In the genomic region with DNA sequence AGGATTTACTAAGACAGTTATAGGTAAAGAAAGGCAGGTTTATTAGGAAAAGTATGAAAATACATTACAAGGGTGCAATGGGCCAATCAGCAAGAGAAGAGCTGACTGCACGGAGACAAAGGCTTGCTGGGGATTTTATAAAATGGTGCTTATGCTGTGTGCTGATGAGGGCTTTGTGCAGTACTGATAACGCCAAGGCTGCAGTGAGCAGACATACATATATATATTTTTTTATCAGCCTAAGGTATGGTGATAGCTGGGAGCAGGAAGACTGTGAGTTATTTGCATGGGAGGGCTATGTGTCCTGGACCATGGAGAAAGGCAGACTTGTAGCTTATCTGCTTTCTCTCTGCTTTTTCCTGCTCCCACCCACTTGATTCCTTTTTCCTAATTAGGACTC, we compare ENCODE assay signal across 25 cellular contexts.
"Had no signal": no experiment of that assay in that cellular context is flagged by ENCODE, and none has a peak within 500 bp of the region (broad histone marks: within the 10 kb centered on the region; RNA-seq: fewer than 3 reads in every experiment).

No MANE protein-coding gene starts in this region.

- H3K9me3 ChIP-seq: ascending aorta, body of pancreas had no signal

- H3K27ac ChIP-seq: ascending aorta, body of pancreas, PC-9, SK-N-MC, WERI-Rb-1 had no signal

- H3K4me1 Mint-ChIP-seq: activated CD8-positive, alpha-beta memory T cell treated with anti-CD3 and anti-CD28 coated beads, Interleukin-2, amount 10 ng/mL, durations not matched to agents 7 days and 5 days; activated naive CD8-positive, alpha-beta T cell treated with anti-CD3 and anti-CD28 coated beads, Interleukin-2, amount 50 U/mL, for 24 hours; central memory CD8-positive, alpha-beta T cell had no signal

- H3K4me3 Mint-ChIP-seq: activated CD4-positive, alpha-beta T cell treated with anti-CD3 and anti-CD28 coated beads for 36 hours; activated CD8-positive, alpha-beta memory T cell treated with anti-CD3 and anti-CD28 coated beads, Interleukin-2, amount 10 ng/mL, durations not matched to agents 7 days and 5 days; activated naive CD8-positive, alpha-beta T cell treated with anti-CD3 and anti-CD28 coated beads, Interleukin-2, amount 50 U/mL, for 24 hours; activated T-cell treated with anti-CD3 and anti-CD28 coated beads, Interleukin-2, amount 50 U/mL, for 24 hours; activated T-helper 1 cell treated with anti-CD3 and anti-CD28 coated beads, Interleukin-12 subunit alpha, Interleukin-12 subunit beta, Interleukin-2, Interleukin-4 antibody, amounts not matched to agents 30 ng/mL and 10 ng/mL and 1 ng/mL, durations not matched to agents 14 hours and 24 hours and 36 hours; central memory CD8-positive, alpha-beta T cell had no signal

- H3K36me3 Mint-ChIP-seq: activated CD8-positive, alpha-beta memory T cell treated with anti-CD3 and anti-CD28 coated beads, Interleukin-2, amount 10 ng/mL, durations not matched to agents 7 days and 5 days; activated naive CD4-positive, alpha-beta T cell treated with anti-CD3 and anti-CD28 coated beads, Interleukin-2, amount 50 U/mL, for 72 hours had no signal

- H3K4me3 ChIP-seq: ascending aorta, body of pancreas, PC-9, SK-N-MC had no signal

- H3K27me3 Mint-ChIP-seq: activated CD4-positive, alpha-beta T cell treated with anti-CD3 and anti-CD28 coated beads for 36 hours; activated CD8-positive, alpha-beta memory T cell treated with anti-CD3 and anti-CD28 coated beads, Interleukin-2, amount 10 ng/mL, durations not matched to agents 7 days and 5 days; central memory CD8-positive, alpha-beta T cell had no signal

- ATAC-seq: activated CD4-positive, alpha-beta T cell treated with anti-CD3 and anti-CD28 coated beads for 36 hours; activated CD8-positive, alpha-beta memory T cell treated with anti-CD3 and anti-CD28 coated beads, Interleukin-2, amount 10 ng/mL, durations not matched to agents 7 days and 5 days; activated naive CD4-positive, alpha-beta T cell treated with anti-CD3 and anti-CD28 coated beads, Interleukin-2, amount 50 U/mL, for 72 hours; activated naive CD8-positive, alpha-beta T cell treated with anti-CD3 and anti-CD28 coated beads, Interleukin-2, amount 50 U/mL, for 24 hours; body of pancreas; Right ventricle myocardium inferior had no signal

- H3K36me3 ChIP-seq: ascending aorta, WERI-Rb-1 had no signal

- H3K27me3 ChIP-seq: ascending aorta, body of pancreas had no signal

- H3K9me3 Mint-ChIP-seq: activated naive CD4-positive, alpha-beta T cell treated with anti-CD3 and anti-CD28 coated beads, Interleukin-2, amount 50 U/mL, for 72 hours; activated naive CD8-positive, alpha-beta T cell treated with anti-CD3 and anti-CD28 coated beads, Interleukin-2, amount 50 U/mL, for 24 hours; activated T-cell treated with anti-CD3 and anti-CD28 coated beads, Interleukin-2, amount 50 U/mL, for 24 hours; activated T-helper 1 cell treated with anti-CD3 and anti-CD28 coated beads, Interleukin-12 subunit alpha, Interleukin-12 subunit beta, Interleukin-2, Interleukin-4 antibody, amounts not matched to agents 30 ng/mL and 10 ng/mL and 1 ng/mL, durations not matched to agents 14 hours and 24 hours and 36 hours; central memory CD8-positive, alpha-beta T cell had no signal

- H2AFZ ChIP-seq: PC-9 had no signal

- FAIRE-seq: bronchial epithelial cell had no signal

- H3K27ac Mint-ChIP-seq: activated CD4-positive, alpha-beta T cell treated with anti-CD3 and anti-CD28 coated beads for 36 hours; activated CD8-positive, alpha-beta memory T cell treated with anti-CD3 and anti-CD28 coated beads, Interleukin-2, amount 10 ng/mL, durations not matched to agents 7 days and 5 days; activated naive CD4-positive, alpha-beta T cell treated with anti-CD3 and anti-CD28 coated beads, Interleukin-2, amount 50 U/mL, for 72 hours; activated naive CD8-positive, alpha-beta T cell treated with anti-CD3 and anti-CD28 coated beads, Interleukin-2, amount 50 U/mL, for 24 hours; activated T-cell treated with anti-CD3 and anti-CD28 coated beads, Interleukin-2, amount 50 U/mL, for 24 hours; activated T-helper 1 cell treated with anti-CD3 and anti-CD28 coated beads, Interleukin-12 subunit alpha, Interleukin-12 subunit beta, Interleukin-2, Interleukin-4 antibody, amounts not matched to agents 30 ng/mL and 10 ng/mL and 1 ng/mL, durations not matched to agents 14 hours and 24 hours and 36 hours had no signal

- DNase-seq: activated CD4-positive, alpha-beta T cell treated with anti-CD3 and anti-CD28 coated beads for 36 hours; activated CD8-positive, alpha-beta memory T cell treated with anti-CD3 and anti-CD28 coated beads, Interleukin-2, amount 10 ng/mL, durations not matched to agents 7 days and 5 days; activated effector memory CD4-positive, alpha-beta T cell treated with Interleukin-2 at 50 U/mL for 16 hours; activated naive CD4-positive, alpha-beta T cell; activated naive CD8-positive, alpha-beta T cell treated with anti-CD3 and anti-CD28 coated beads, Interleukin-2, amount 50 U/mL, for 24 hours; activated T-cell treated with anti-CD3 and anti-CD28 coated beads, Interleukin-2, amount 50 U/mL, for 24 hours; amniotic stem cell; body of pancreas; MM.1S; NCI-H1105; NCI-H1436; NCI-H1694 treated with DMSO at 0.1 percent for 48 hours; NCI-H2029 treated with DMSO at 0.1 percent for 48 hours; NCI-H510A treated with DMSO at 0.1 percent for 48 hours; NCI-H69; T-helper 1 cell; WERI-Rb-1 had no signal

- H3K4me2 ChIP-seq: PC-9 had no signal
